ENCODE assay signal across 15 cellular contexts in the genomic region with DNA sequence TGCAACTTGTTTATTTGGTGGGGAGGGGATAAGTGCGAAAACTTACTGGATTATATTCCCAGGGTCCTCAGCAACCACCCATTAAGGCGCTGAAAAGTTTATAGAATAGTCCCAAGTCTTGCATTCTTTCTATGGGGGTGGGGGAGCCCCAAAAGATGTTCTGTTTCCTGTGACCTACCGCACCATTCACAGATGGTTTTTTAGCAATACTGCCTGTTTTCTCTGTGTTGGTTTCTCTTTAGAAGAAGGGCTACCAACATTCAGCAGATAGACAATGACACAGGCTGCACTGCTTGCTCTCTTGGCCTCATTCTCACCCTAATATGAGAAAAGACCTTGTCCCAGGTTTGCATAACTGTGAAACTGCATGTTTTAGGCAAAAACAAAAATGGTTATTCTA.
DNase-seq lines count a peak whose midpoint lies in the region; ATAC-seq and TF ChIP-seq lines count a peak whose summit lies in the region.
"Had no signal": no experiment of that assay in that cellular context is flagged by ENCODE, and none has a peak within 500 bp of the region (broad histone marks: within the 10 kb centered on the region; RNA-seq: fewer than 3 reads in every experiment).

No MANE protein-coding gene starts in this region.

- H3K27me3 ChIP-seq in spleen (replicated peaks in 1 of 7) (no peaks in the 10 kb centered on the region), MG63 (no peaks in the 10 kb centered on the region), endodermal cell (ENCODE audit: control insufficient read depth, insufficient read depth, low read length, poor library complexity, severe bottlenecking) (no peaks in the 10 kb centered on the region)
- H3K27me3 ChIP-seq: ascending aorta, SJSA1 had no signal

- DNase-seq in activated CD4-positive, alpha-beta T cell treated with anti-CD3 and anti-CD28 coated beads for 36 hours = peak; percentile 43
- no peak for DNase-seq in activated CD4-positive, alpha-beta T cell treated with anti-CD3 and anti-CD28 coated beads, Interleukin-2, amount 50 U/mL, for 1 hour
- DNase-seq in activated naive CD8-positive, alpha-beta T cell treated with anti-CD3 and anti-CD28 coated beads, Interleukin-2, amount 50 U/mL, for 24 hours = no peak
- DNase-seq in spleen (no peak), MG63 (no peak), NCI-H1417 treated with DMSO at 0.1 percent for 48 hours (lab: John Stamatoyannopoulos, UW) (no peak), endodermal cell (no peak)
- DNase-seq: hippocampal formation, midbrain, NCI-H526 had no signal

- TF ChIP-seq POLR2A in spleen (IDR thresholded peaks at IDR 0.05) = no peak

- H3K9ac ChIP-seq in endodermal cell (ENCODE audit: extremely low read depth, low read length, poor library complexity, severe bottlenecking) = no peak overlapping the region

- intact Hi-C loops in activated CD4-positive, alpha-beta T cell treated with anti-CD3 and anti-CD28 coated beads for 36 hours (cut with DNase I, micrococcal nuclease) = loop anchor here (5.0 to 10.0 kb wide), 5 partner anchors 118 to 636 kb away; a partner anchor contains a TSS
- intact Hi-C loops in spleen (cut with DNase I; ENCODE audit: low total_unique reads) = loop anchor here (10.0 kb wide), 2 partner anchors 468 to 618 kb away; a partner anchor contains a TSS

- peak overlapping the region in 6 of 8 donors; percentile 38 to 79 (median 60) for H3K27ac ChIP-seq in spleen
- H3K27ac ChIP-seq in endodermal cell (ENCODE audit: low read depth, low read length) = no peak overlapping the region
- H3K27ac ChIP-seq: HL-60, SJSA1 had no signal

- H3K4me1 ChIP-seq in spleen (peaks cover 49 to 82% (median 75%) of the 10 kb centered on the region in 6 donors), endodermal cell (ENCODE audit: control insufficient read depth, insufficient read depth, low read length) (no peaks in the 10 kb centered on the region)
- H3K4me1 ChIP-seq: HAP-1, SJSA1 had no signal

- H3K36me3 ChIP-seq in spleen (no peaks in the 10 kb centered on the region), MG63 (no peaks in the 10 kb centered on the region), endodermal cell (ENCODE audit: control insufficient read depth, insufficient read depth, low read length) (no peaks in the 10 kb centered on the region)
- H3K36me3 ChIP-seq: ascending aorta, HAP-1, SJSA1 had no signal

- peaks cover 35% of the 10 kb centered on the region for H3K4me1 Mint-ChIP-seq in activated CD4-positive, alpha-beta T cell treated with anti-CD3 and anti-CD28 coated beads for 36 hours
- H3K4me1 Mint-ChIP-seq in activated naive CD8-positive, alpha-beta T cell treated with anti-CD3 and anti-CD28 coated beads, Interleukin-2, amount 50 U/mL, for 24 hours = peaks cover 40% of the 10 kb centered on the region
- peaks cover 5% of the 10 kb centered on the region for H3K4me1 Mint-ChIP-seq in endodermal cell

- POLR2A ChIA-PET in activated CD4-positive, alpha-beta T cell treated with anti-CD3 and anti-CD28 coated beads for 36 hours (lab: Charles Lee) = no interaction called here

- ATAC-seq in activated CD4-positive, alpha-beta T cell treated with anti-CD3 and anti-CD28 coated beads for 36 hours = peak; percentile 17
- ATAC-seq in HG02798 (IDR thresholded peaks at IDR 0.05; ENCODE audit: poor library complexity, unreplicated experiment) = peak; percentile 41
- peak; percentile 26 for ATAC-seq in activated naive CD8-positive, alpha-beta T cell treated with anti-CD3 and anti-CD28 coated beads, Interleukin-2, amount 50 U/mL, for 24 hours

- TF ChIP-seq CTCF in spleen (IDR thresholded peaks at IDR 0.05 in 8 of 11, conservative IDR thresholded peaks at IDR 0.05 in 3 of 11) (no peak), endodermal cell (conservative IDR thresholded peaks at IDR 0.05) (no peak)

- CTCF ChIA-PET in activated CD4-positive, alpha-beta T cell treated with anti-CD3 and anti-CD28 coated beads for 36 hours (lab: Charles Lee) = interaction anchor here (0.9 to 5.9 kb wide), 5 partner anchors 9 to 549 kb away, joined by 3 to 129 read pairs (median 3); no protein-coding TSS in a partner anchor

- WGBS in spleen, 5 donors = 56 to 65% (median 64%) methylated on average over 3 of the region's 3 CpGs
- 63 to 73% methylated on average over 2 to 3 of the region's 3 CpGs for WGBS in endodermal cell (ENCODE audit: insufficient coverage in 1 of 2, insufficient read length in 1 of 2), 2 experiments

- H3K27ac Mint-ChIP-seq in activated CD4-positive, alpha-beta T cell treated with anti-CD3 and anti-CD28 coated beads for 36 hours = no peak overlapping the region
- H3K27ac Mint-ChIP-seq in activated naive CD8-positive, alpha-beta T cell treated with anti-CD3 and anti-CD28 coated beads, Interleukin-2, amount 50 U/mL, for 24 hours = no peak overlapping the region
- H3K27ac Mint-ChIP-seq in endodermal cell = no peak overlapping the region

- H3K9me3 ChIP-seq in spleen (no peaks in the 10 kb centered on the region), MG63 (no peaks in the 10 kb centered on the region), endodermal cell (ENCODE audit: control insufficient read depth, low read length) (no peaks in the 10 kb centered on the region)
- H3K9me3 ChIP-seq: ascending aorta, HAP-1, SJSA1 had no signal

- H3K9me3 Mint-ChIP-seq in activated CD4-positive, alpha-beta T cell treated with anti-CD3 and anti-CD28 coated beads for 36 hours (ENCODE audit: low read depth) = no peaks in the 10 kb centered on the region
- H3K9me3 Mint-ChIP-seq in activated naive CD8-positive, alpha-beta T cell treated with anti-CD3 and anti-CD28 coated beads, Interleukin-2, amount 50 U/mL, for 24 hours = no peaks in the 10 kb centered on the region
- no peaks in the 10 kb centered on the region for H3K9me3 Mint-ChIP-seq in endodermal cell

- H3K4me3 ChIP-seq in spleen (no peak overlapping the region), MG63 (no peak overlapping the region), endodermal cell (ENCODE audit: low read length) (no peak overlapping the region)
- H3K4me3 ChIP-seq: ascending aorta, HAP-1, SJSA1 had no signal

- H3K4me3 Mint-ChIP-seq in activated CD4-positive, alpha-beta T cell treated with anti-CD3 and anti-CD28 coated beads for 36 hours = peak overlapping the region; percentile 40
- H3K4me3 Mint-ChIP-seq in activated naive CD8-positive, alpha-beta T cell treated with anti-CD3 and anti-CD28 coated beads, Interleukin-2, amount 50 U/mL, for 24 hours = peak overlapping the region; percentile 36
- no peak overlapping the region for H3K4me3 Mint-ChIP-seq in endodermal cell

- no peaks in the 10 kb centered on the region for H3K27me3 Mint-ChIP-seq in activated CD4-positive, alpha-beta T cell treated with anti-CD3 and anti-CD28 coated beads for 36 hours
- no peaks in the 10 kb centered on the region for H3K27me3 Mint-ChIP-seq in activated naive CD8-positive, alpha-beta T cell treated with anti-CD3 and anti-CD28 coated beads, Interleukin-2, amount 50 U/mL, for 24 hours
- H3K27me3 Mint-ChIP-seq in endodermal cell (ENCODE audit: insufficient read depth) = peaks cover 4% of the 10 kb centered on the region

- H3K36me3 Mint-ChIP-seq in activated CD4-positive, alpha-beta T cell treated with anti-CD3 and anti-CD28 coated beads for 36 hours (ENCODE audit: low read depth) = no peaks in the 10 kb centered on the region
- peaks cover 1% of the 10 kb centered on the region for H3K36me3 Mint-ChIP-seq in activated naive CD8-positive, alpha-beta T cell treated with anti-CD3 and anti-CD28 coated beads, Interleukin-2, amount 50 U/mL, for 24 hours (ENCODE audit: low read depth)
- H3K36me3 Mint-ChIP-seq in endodermal cell (ENCODE audit: low read depth) = no peaks in the 10 kb centered on the region
